In genomic region chr7:17033245-17033644, GRCh38 we compare ENCODE assay signal across 16 cellular contexts.
"Had no signal": no experiment of that assay in that cellular context is flagged by ENCODE, and none has a peak within 500 bp of the region (broad histone marks: within the 10 kb centered on the region; RNA-seq: fewer than 3 reads in every experiment).

No MANE protein-coding gene starts in this region.

- H3K27ac Mint-ChIP-seq: activated naive CD4-positive, alpha-beta T cell treated with anti-CD3 and anti-CD28 coated beads, Interleukin-2, amount 50 U/mL, for 72 hours; activated T-cell treated with anti-CD3 and anti-CD28 coated beads, Interleukin-2, amount 50 U/mL, for 72 hours; dendritic cell treated with granulocyte-macrophage colony-stimulating factor and Interleukin-4, amounts not matched to agents 40 ng/mL and 50 ng/mL, for 4 days had no signal

- H3K27me3 ChIP-seq: adrenal gland, esophagus squamous epithelium, right atrium auricular region, testis had no signal

- H3K4me3 Mint-ChIP-seq: activated T-cell treated with anti-CD3 and anti-CD28 coated beads, Interleukin-2, amount 50 U/mL, for 72 hours; dendritic cell treated with granulocyte-macrophage colony-stimulating factor and Interleukin-4, amounts not matched to agents 40 ng/mL and 50 ng/mL, for 4 days; neural crest cell had no signal

- ATAC-seq: activated naive CD4-positive, alpha-beta T cell treated with anti-CD3 and anti-CD28 coated beads, Interleukin-2, amount 50 U/mL, for 72 hours; activated T-cell treated with anti-CD3 and anti-CD28 coated beads, Interleukin-2, amount 50 U/mL, for 72 hours had no signal

- H3K27ac ChIP-seq: adrenal gland, esophagus squamous epithelium, prostate gland, right atrium auricular region, testis, WERI-Rb-1 had no signal

- H3K4me1 Mint-ChIP-seq: neural crest cell had no signal

- H3K4me3 ChIP-seq: adrenal gland, esophagus squamous epithelium, prostate gland, right atrium auricular region, testis had no signal

- H3K4me1 ChIP-seq: adrenal gland, prostate gland, right atrium auricular region, testis had no signal

- DNase-seq: activated CD4-positive, alpha-beta T cell treated with anti-CD3 and anti-CD28 coated beads, Interleukin-2, amount 50 U/mL, for 4 hours; activated gamma-delta T cell treated with Interleukin-2 at 50 U/mL for 16 hours; activated T-cell treated with anti-CD3 and anti-CD28 coated beads, Interleukin-2, amount 50 U/mL, for 72 hours; adrenal gland; cerebellar nuclear complex; effector CD8-positive, alpha-beta T cell; esophagus squamous epithelium; midbrain; T-helper 2 cell; testis; WERI-Rb-1 had no signal

- H3K9me3 ChIP-seq: adrenal gland, esophagus squamous epithelium, prostate gland, right atrium auricular region, testis had no signal

- H3K36me3 ChIP-seq: adrenal gland, esophagus squamous epithelium, prostate gland, right atrium auricular region, WERI-Rb-1 had no signal

- H3K36me3 Mint-ChIP-seq: activated naive CD4-positive, alpha-beta T cell treated with anti-CD3 and anti-CD28 coated beads, Interleukin-2, amount 50 U/mL, for 72 hours had no signal

- H3K27me3 Mint-ChIP-seq: dendritic cell treated with granulocyte-macrophage colony-stimulating factor and Interleukin-4, amounts not matched to agents 40 ng/mL and 50 ng/mL, for 4 days had no signal
